30 cellular contexts compared by ENCODE assay signal in genomic region chr4:20554134-20554533, GRCh38.
"Had no signal": no experiment of that assay in that cellular context is flagged by ENCODE, and none has a peak within 500 bp of the region (broad histone marks: within the 10 kb centered on the region; RNA-seq: fewer than 3 reads in every experiment).

No MANE protein-coding gene starts in this region.

- H3K4me3 ChIP-seq: ascending aorta, MG63, Peyer's patch had no signal

- H3K4me1 ChIP-seq: ascending aorta, Peyer's patch had no signal

- H3K27me3 Mint-ChIP-seq: activated CD4-positive, alpha-beta T cell treated with anti-CD3 and anti-CD28 coated beads, Interleukin-2, amount 10 ng/mL, durations not matched to agents 24 days and 14 days; activated T-cell treated with anti-CD3 and anti-CD28 coated beads, Interleukin-2, amount 50 U/mL, for 24 hours; IgD-negative memory B cell had no signal

- H3K4me1 Mint-ChIP-seq: activated CD4-positive, alpha-beta T cell treated with anti-CD3 and anti-CD28 coated beads, Interleukin-2, amount 10 ng/mL, durations not matched to agents 24 days and 14 days; activated naive CD4-positive, alpha-beta T cell treated with anti-CD3 and anti-CD28 coated beads, Interleukin-2, amount 50 U/mL, for 24 hours; activated naive CD8-positive, alpha-beta T cell treated with anti-CD3 and anti-CD28 coated beads, Interleukin-2, amount 10 ng/mL, durations not matched to agents 7 days and 5 days; IgD-negative memory B cell had no signal

- H3K36me3 Mint-ChIP-seq: activated naive CD4-positive, alpha-beta T cell treated with anti-CD3 and anti-CD28 coated beads, Interleukin-2, amount 50 U/mL, for 24 hours; activated naive CD8-positive, alpha-beta T cell treated with anti-CD3 and anti-CD28 coated beads, Interleukin-2, amount 10 ng/mL, durations not matched to agents 7 days and 5 days; IgD-negative memory B cell had no signal

- H3K4me3 Mint-ChIP-seq: activated CD4-positive, alpha-beta T cell treated with anti-CD3 and anti-CD28 coated beads, Interleukin-2, amount 10 ng/mL, durations not matched to agents 24 days and 14 days; activated CD8-positive, alpha-beta T cell treated with anti-CD3 and anti-CD28 coated beads, Interleukin-2, amount 10 ng/mL, durations not matched to agents 7 days and 5 days; activated naive CD4-positive, alpha-beta T cell treated with anti-CD3 and anti-CD28 coated beads, Interleukin-2, amount 50 U/mL, for 24 hours; activated naive CD8-positive, alpha-beta T cell treated with anti-CD3 and anti-CD28 coated beads, Interleukin-2, amount 10 ng/mL, durations not matched to agents 7 days and 5 days; activated T-cell treated with anti-CD3 and anti-CD28 coated beads, Interleukin-2, amount 50 U/mL, for 24 hours; IgD-negative memory B cell; T-helper 2 cell treated with Interferon-gamma antibody and Interleukin-4, amounts not matched to agents 5 μg/mL and 100 μg/mL, for 36 hours had no signal

- H3K27ac ChIP-seq: ascending aorta, Peyer's patch had no signal

- H3K9me3 Mint-ChIP-seq: activated CD4-positive, alpha-beta T cell treated with anti-CD3 and anti-CD28 coated beads, Interleukin-2, amount 10 ng/mL, durations not matched to agents 24 days and 14 days; activated naive CD4-positive, alpha-beta T cell treated with anti-CD3 and anti-CD28 coated beads, Interleukin-2, amount 50 U/mL, for 24 hours; activated naive CD8-positive, alpha-beta T cell treated with anti-CD3 and anti-CD28 coated beads, Interleukin-2, amount 10 ng/mL, durations not matched to agents 7 days and 5 days; activated T-cell treated with anti-CD3 and anti-CD28 coated beads, Interleukin-2, amount 50 U/mL, for 24 hours; activated T-helper 2 cell treated with anti-CD3 and anti-CD28 coated beads, Interferon-gamma antibody, Interleukin-2, Interleukin-4, amounts not matched to agents 10 μg/mL and 5 μg/mL and 100 μg/mL, durations not matched to agents 14 hours and 24 hours and 36 hours; IgD-negative memory B cell; T-helper 2 cell treated with Interferon-gamma antibody and Interleukin-4, amounts not matched to agents 5 μg/mL and 100 μg/mL, for 36 hours had no signal

- H3K36me3 ChIP-seq: MG63, Peyer's patch had no signal

- DNase-seq: activated CD4-positive, alpha-beta T cell treated with anti-CD3 and anti-CD28 coated beads, Interleukin-2, amount 50 U/mL, for 4 hours; activated CD8-positive, alpha-beta T cell treated with anti-CD3 and anti-CD28 coated beads, Interleukin-2, amount 10 ng/mL, durations not matched to agents 7 days and 5 days; activated gamma-delta T cell; activated naive CD4-positive, alpha-beta T cell treated with Interleukin-2 at 50 U/mL for 16 hours; activated naive CD8-positive, alpha-beta T cell treated with anti-CD3 and anti-CD28 coated beads, Interleukin-2, amount 10 ng/mL, durations not matched to agents 7 days and 5 days; activated T-cell treated with anti-CD3 and anti-CD28 coated beads, Interleukin-2, amount 50 U/mL, for 24 hours; amygdala; central memory CD4-positive, alpha-beta T cell; Karpas-422; KBM-7; MG63; MV-4-11; NCI-H1092; NCI-H1436 treated with DMSO at 0.1 percent for 48 hours; NCI-H1694 treated with DMSO at 0.1 percent for 48 hours; NCI-H2029; NCI-H345; NCI-H526; NCI-H748 treated with DMSO at 0.1 percent for 48 hours; NK-92 treated with Interleukin-12 subunit alpha and Interleukin-12 subunit beta, amount 100 ng/mL, for 24 hours; PC-3; Peyer's patch; Right ventricle myocardium superior; RPMI8226 had no signal

- ATAC-seq: activated CD8-positive, alpha-beta T cell treated with anti-CD3 and anti-CD28 coated beads, Interleukin-2, amount 10 ng/mL, durations not matched to agents 7 days and 5 days; PC-3 had no signal

- H3K9me3 ChIP-seq: ascending aorta, MG63, Peyer's patch had no signal

- H3K27ac Mint-ChIP-seq: activated CD4-positive, alpha-beta T cell treated with anti-CD3 and anti-CD28 coated beads, Interleukin-2, amount 10 ng/mL, durations not matched to agents 24 days and 14 days; activated CD8-positive, alpha-beta T cell treated with anti-CD3 and anti-CD28 coated beads, Interleukin-2, amount 10 ng/mL, durations not matched to agents 7 days and 5 days; activated naive CD4-positive, alpha-beta T cell treated with anti-CD3 and anti-CD28 coated beads, Interleukin-2, amount 50 U/mL, for 24 hours; activated naive CD8-positive, alpha-beta T cell treated with anti-CD3 and anti-CD28 coated beads, Interleukin-2, amount 10 ng/mL, durations not matched to agents 7 days and 5 days; activated T-cell treated with anti-CD3 and anti-CD28 coated beads, Interleukin-2, amount 50 U/mL, for 24 hours; activated T-helper 2 cell treated with anti-CD3 and anti-CD28 coated beads, Interferon-gamma antibody, Interleukin-2, Interleukin-4, amounts not matched to agents 10 μg/mL and 5 μg/mL and 100 μg/mL, durations not matched to agents 14 hours and 24 hours and 36 hours; IgD-negative memory B cell; T-helper 2 cell treated with Interferon-gamma antibody and Interleukin-4, amounts not matched to agents 5 μg/mL and 100 μg/mL, for 36 hours had no signal

- H3K27me3 ChIP-seq: ascending aorta, MG63, Peyer's patch had no signal
